Comparison of ENCODE assay signal across 10 cellular contexts in the genomic region with DNA sequence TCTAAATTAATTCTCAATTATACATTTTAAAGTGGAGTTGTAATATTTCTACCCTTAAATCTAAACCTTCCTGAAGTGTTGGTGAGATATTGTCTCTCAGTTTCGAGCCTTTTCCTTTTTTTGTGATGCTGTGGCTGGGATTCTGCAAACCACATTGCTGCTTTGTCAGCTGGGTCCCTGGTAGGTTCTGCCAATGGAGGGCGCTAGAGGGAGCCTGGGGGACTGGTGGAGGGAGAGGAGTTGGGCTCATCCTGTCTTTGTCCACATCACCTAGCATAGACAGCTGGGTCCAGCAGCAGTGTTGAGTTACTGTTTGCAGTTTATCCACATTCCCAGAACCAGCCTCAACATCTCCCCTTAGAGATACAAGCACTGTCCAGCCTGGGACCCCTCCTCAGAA. TPM values are rescaled to one million over a fixed set of nuclear protein-coding genes. Genes with fewer than 3 reads are reported as not detected.
A peak's percentile ranks its signal among the peaks of the same experiment; 100 is the strongest.
DNase-seq lines count a peak whose midpoint lies in the region; ATAC-seq and TF ChIP-seq lines count a peak whose summit lies in the region.
"Had no signal": no experiment of that assay in that cellular context is flagged by ENCODE, and none has a peak within 500 bp of the region (broad histone marks: within the 10 kb centered on the region; RNA-seq: fewer than 3 reads in every experiment).

No MANE protein-coding gene starts in this region.

- H3K27me3 ChIP-seq in BJ (ENCODE audit: control insufficient read depth, insufficient read depth, low read length) (no peaks in the 10 kb centered on the region), SJSA1 (replicated peaks) (no peaks in the 10 kb centered on the region), hepatocyte (no peaks in the 10 kb centered on the region), spleen (replicated peaks in 1 of 7) (no peaks in the 10 kb centered on the region), ascending aorta (no peaks in the 10 kb centered on the region)

- H2AFZ ChIP-seq in hepatocyte = no peak overlapping the region

- H3K4me3 ChIP-seq in BJ (ENCODE audit: low read depth, low read length) (no peak overlapping the region), SJSA1 (no peak overlapping the region), hepatocyte (no peak overlapping the region), spleen (no peak overlapping the region), ascending aorta (no peak overlapping the region)

- ATAC-seq in HG03108 (IDR thresholded peaks at IDR 0.05; ENCODE audit: unreplicated experiment) = no peak

- no peaks in the 10 kb centered on the region for H3K9me3 ChIP-seq in SJSA1 (replicated peaks)
- H3K9me3 ChIP-seq in hepatocyte (ENCODE audit: low read depth) = no peaks in the 10 kb centered on the region
- H3K9me3 ChIP-seq in spleen = no peaks in the 10 kb centered on the region
- no peaks in the 10 kb centered on the region for H3K9me3 ChIP-seq in ascending aorta

- 52% methylated on average over 2 of the region's 2 CpGs for WGBS in hepatocyte (ENCODE audit: low lambda C conversion rate, missing lambda C conversion rate)
- 53 to 71% (median 55%) methylated on average over 2 of the region's 2 CpGs for WGBS in spleen, 5 donors

- no peak overlapping the region for H3K4me2 ChIP-seq in hepatocyte

- H4K20me1 ChIP-seq in hepatocyte (ENCODE audit: insufficient read depth, poor library complexity, severe bottlenecking) = no peaks in the 10 kb centered on the region

- TF ChIP-seq CTCF in BJ (IDR thresholded peaks at IDR 0.05; ENCODE audit: insufficient read depth, low read depth, low read length) (peak; percentile 51), GM12872 (IDR thresholded peaks at IDR 0.05; ENCODE audit: insufficient read depth, low read depth, low read length) (peak; percentile 39), hepatocyte (IDR thresholded peaks at IDR 0.05; ENCODE audit: poor library complexity) (peak; percentile 14), spleen (IDR thresholded peaks at IDR 0.05 in 8 of 11, conservative IDR thresholded peaks at IDR 0.05 in 3 of 11) (peak in 1 of 11 experiments; percentile 16), ascending aorta (IDR thresholded peaks at IDR 0.05) (no peak)

- H3K27ac ChIP-seq in SJSA1 (peak overlapping the region; percentile 74), hepatocyte (no peak overlapping the region), spleen (no peak overlapping the region), ascending aorta (peak overlapping the region in 1 of 2 donors; percentile 44)

- H3K79me2 ChIP-seq in hepatocyte = no peaks in the 10 kb centered on the region

- H3K36me3 ChIP-seq in BJ (ENCODE audit: control insufficient read depth, insufficient read depth, low read length) (no peaks in the 10 kb centered on the region), SJSA1 (peaks cover 14% of the 10 kb centered on the region), hepatocyte (replicated peaks; ENCODE audit: insufficient read depth, low read depth) (no peaks in the 10 kb centered on the region), spleen (peaks cover 0 to 31% (median 9%) of the 10 kb centered on the region in 6 donors), ascending aorta (no peaks in the 10 kb centered on the region)

- CTCF ChIA-PET in BJ (lab: Yijun Ruan, JAX) = interaction anchor here (1.0 to 6.8 kb wide), 7 partner anchors 10 to 850 kb away, joined by 3 to 41 read pairs (median 5); a partner anchor contains a TSS

- no peak for TF ChIP-seq POLR2A in spleen (IDR thresholded peaks at IDR 0.05)

- DNase-seq in BJ (ENCODE audit: low read depth) = no peak
- peak; percentile 47 to 67 for DNase-seq in SJSA1 (ENCODE audit: low read depth in 1 of 2, low spot score in 2 of 2)
- no peak for DNase-seq in hepatocyte (ENCODE audit: low spot score)
- DNase-seq in spleen = no peak
- no peak for DNase-seq in hypothalamus (lab: John Stamatoyannopoulos, UW)
- DNase-seq in ascending aorta (ENCODE audit: low spot score in 2 of 2) = no peak
- DNase-seq: activated CD8-positive, alpha-beta memory T cell treated with anti-CD3 and anti-CD28 coated beads, Interleukin-2, amount 50 U/mL, for 48 hours; NCI-H774 had no signal

- POLR2A ChIA-PET in BJ (lab: Charles Lee) = interaction anchor here (0.6 kb wide), 1 partner anchor 8 kb away, joined by 3 read pairs; no protein-coding TSS in a partner anchor

- peaks cover 46% of the 10 kb centered on the region for H3K4me1 ChIP-seq in SJSA1 (replicated peaks)
- no peaks in the 10 kb centered on the region for H3K4me1 ChIP-seq in hepatocyte (ENCODE audit: insufficient read depth)
- H3K4me1 ChIP-seq in spleen = no peaks in the 10 kb centered on the region
- H3K4me1 ChIP-seq in ascending aorta = peaks cover 0 to 5% of the 10 kb centered on the region in 2 donors

- H3K9me2 ChIP-seq in hepatocyte (replicated peaks; ENCODE audit: insufficient read depth) = no peaks in the 10 kb centered on the region

- intact Hi-C loops in spleen (cut with DNase I; ENCODE audit: low total_unique reads) = no loop called here
- intact Hi-C loops in ascending aorta (cut with DNase I) = no loop called here

RNA-seq across cellular contexts. Expression of a gene that starts 41.0 kb away (rescaled TPM):
- polyA plus RNA-seq in BJ (2011; rRNA removed) (6.2 and 9.0 TPM in 2 replicates), hepatocyte (9.5 TPM in 2 replicates), spleen (1 to 10 TPM; 2.1 to 3.9 (median 2.7) TPM)
- 6.1 and 9.7 TPM in 2 replicates for polyA minus RNA-seq in BJ (2011; rRNA and poly(A)+ RNA removed)
- 7.7 and 9.2 TPM in 2 replicates for total RNA-seq in SJSA1 (2014; rRNA removed; shearing (Covaris generic))
- total RNA-seq in hepatocyte (12.7 and 13.4 TPM in 2 replicates), spleen (10 to 100 TPM; 18.5 to 26.1 (median 20.6) TPM), ascending aorta (4.8 TPM)

Comparison
In these comparisons a context has a peak if more than half of its experiments do, and no peak if none do; other contexts are left out.
1. DNase-seq: peak in SJSA1 (2 of 2); none in BJ (single experiment), hepatocyte (single experiment), spleen (single experiment), hypothalamus (0 of 51) and ascending aorta (0 of 2).
2. CTCF ChIP-seq: peak in BJ (single experiment), GM12872 (single experiment) and hepatocyte (single experiment); none in ascending aorta (0 of 3).